Comparison of ENCODE assay signal across 35 cellular contexts in the genomic region with DNA sequence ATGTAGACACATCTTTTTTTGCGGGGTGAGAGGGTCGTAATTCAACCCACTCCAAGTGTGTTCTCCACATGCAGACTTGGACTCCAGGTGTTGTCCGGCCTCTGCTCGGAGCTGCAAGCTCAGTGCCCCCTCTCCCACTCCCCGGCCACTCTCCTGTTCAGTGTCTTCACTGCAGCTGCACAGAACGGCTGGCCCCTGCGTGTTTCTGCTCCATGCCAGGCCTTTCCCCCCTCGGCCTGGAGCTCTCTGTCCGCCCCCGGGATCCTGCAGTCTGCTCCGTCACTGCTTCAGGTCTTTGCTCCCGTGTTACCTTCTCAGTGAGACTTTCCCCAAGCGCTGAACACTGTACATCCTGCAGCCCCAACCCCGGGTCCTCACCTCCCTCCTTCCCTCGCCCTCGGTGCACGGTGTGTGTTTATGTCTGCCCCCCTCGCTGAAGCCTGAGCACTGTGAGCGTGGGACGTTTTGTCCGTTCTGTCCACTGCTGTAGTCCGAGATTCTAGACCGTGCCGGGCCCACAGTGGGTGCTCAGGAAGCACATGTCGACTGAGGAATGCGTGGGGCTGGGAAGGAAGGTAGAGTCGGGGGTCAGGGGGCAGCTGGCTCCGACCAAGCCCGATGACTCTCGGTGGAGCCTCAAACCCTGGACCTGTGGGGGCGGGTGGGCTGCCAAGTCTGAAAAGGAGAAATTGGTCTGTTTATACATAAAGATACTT. TPM values are rescaled to one million over a fixed set of nuclear protein-coding genes. Genes with fewer than 3 reads are reported as not detected.
"Had no signal": no experiment of that assay in that cellular context is flagged by ENCODE, and none has a peak within 500 bp of the region (broad histone marks: within the 10 kb centered on the region; RNA-seq: fewer than 3 reads in every experiment).

No MANE protein-coding gene starts in this region.

- H3K27me3 ChIP-seq: adrenal gland, body of pancreas, brain microvascular endothelial cell, breast epithelium had no signal

- H3K4me3 Mint-ChIP-seq: activated B cell treated with CpG ODN at 0.5 μM for 24 hours; activated CD4-positive, alpha-beta memory T cell treated with anti-CD3 and anti-CD28 coated beads for 36 hours; activated CD4-positive, alpha-beta T cell treated with anti-CD3 and anti-CD28 coated beads, Interleukin-2, amount 10 ng/mL, durations not matched to agents 24 days and 14 days; activated CD8-positive, alpha-beta T cell treated with anti-CD3 and anti-CD28 coated beads for 36 hours; activated naive CD4-positive, alpha-beta T cell treated with anti-CD3 and anti-CD28 coated beads for 36 hours; activated naive CD8-positive, alpha-beta T cell treated with anti-CD3 and anti-CD28 coated beads for 36 hours; activated T-cell treated with anti-CD3 and anti-CD28 coated beads, Interleukin-2, amount 50 U/mL, for 4 hours; activated T-cell treated with anti-CD3 and anti-CD28 coated beads, Interleukin-2, amount 50 U/mL, for 72 hours; activated T-helper 1 cell treated with anti-CD3 and anti-CD28 coated beads, Interleukin-12 subunit alpha, Interleukin-12 subunit beta, Interleukin-2, Interleukin-4 antibody, amounts not matched to agents 30 ng/mL and 10 ng/mL and 1 ng/mL, durations not matched to agents 14 hours and 24 hours and 36 hours; activated T-helper 17 cell treated with anti-CD3 and anti-CD28 coated beads, Interleukin-2, amount 50 U/mL, for 72 hours; T-helper 1 cell treated with Interleukin-12 subunit alpha and Interleukin-12 subunit beta and Interleukin-4 antibody, amounts not matched to agents 30 μg/mL and 1 μg/mL, for 36 hours; T-helper 2 cell treated with Interferon-gamma antibody and Interleukin-4, amounts not matched to agents 5 μg/mL and 100 μg/mL, for 36 hours had no signal

- H3K9me3 ChIP-seq: adrenal gland, body of pancreas, breast epithelium had no signal

- H3K4me1 ChIP-seq: adrenal gland, body of pancreas, breast epithelium had no signal

- H3K27ac Mint-ChIP-seq: activated B cell treated with CpG ODN at 0.5 μM for 24 hours; activated CD4-positive, alpha-beta memory T cell treated with anti-CD3 and anti-CD28 coated beads for 36 hours; activated CD4-positive, alpha-beta T cell treated with anti-CD3 and anti-CD28 coated beads, Interleukin-2, amount 10 ng/mL, durations not matched to agents 24 days and 14 days; activated CD8-positive, alpha-beta T cell treated with anti-CD3 and anti-CD28 coated beads for 36 hours; activated naive CD4-positive, alpha-beta T cell treated with anti-CD3 and anti-CD28 coated beads for 36 hours; activated naive CD8-positive, alpha-beta T cell treated with anti-CD3 and anti-CD28 coated beads for 36 hours; activated T-cell treated with anti-CD3 and anti-CD28 coated beads, Interleukin-2, amount 50 U/mL, for 72 hours; activated T-helper 1 cell treated with anti-CD3 and anti-CD28 coated beads, Interleukin-12 subunit alpha, Interleukin-12 subunit beta, Interleukin-2, Interleukin-4 antibody, amounts not matched to agents 30 ng/mL and 10 ng/mL and 1 ng/mL, durations not matched to agents 14 hours and 24 hours and 36 hours; activated T-helper 17 cell treated with anti-CD3 and anti-CD28 coated beads, Interleukin-2, amount 50 U/mL, for 72 hours; T-helper 1 cell treated with Interleukin-12 subunit alpha and Interleukin-12 subunit beta and Interleukin-4 antibody, amounts not matched to agents 30 μg/mL and 1 μg/mL, for 36 hours; T-helper 2 cell treated with Interferon-gamma antibody and Interleukin-4, amounts not matched to agents 5 μg/mL and 100 μg/mL, for 36 hours had no signal

- H3K27me3 Mint-ChIP-seq: activated CD4-positive, alpha-beta T cell treated with anti-CD3 and anti-CD28 coated beads, Interleukin-2, amount 10 ng/mL, durations not matched to agents 24 days and 14 days; activated CD8-positive, alpha-beta T cell treated with anti-CD3 and anti-CD28 coated beads for 36 hours had no signal

- H3K9me3 Mint-ChIP-seq: activated B cell treated with CpG ODN at 0.5 μM for 24 hours; activated CD4-positive, alpha-beta memory T cell treated with anti-CD3 and anti-CD28 coated beads for 36 hours; activated CD4-positive, alpha-beta T cell treated with anti-CD3 and anti-CD28 coated beads, Interleukin-2, amount 10 ng/mL, durations not matched to agents 24 days and 14 days; activated CD8-positive, alpha-beta T cell treated with anti-CD3 and anti-CD28 coated beads for 36 hours; activated naive CD4-positive, alpha-beta T cell treated with anti-CD3 and anti-CD28 coated beads for 36 hours; activated naive CD4-positive, alpha-beta T cell treated with anti-CD3 and anti-CD28 coated beads, Interleukin-2, amount 50 U/mL, for 72 hours; activated naive CD8-positive, alpha-beta T cell treated with anti-CD3 and anti-CD28 coated beads for 36 hours; activated T-cell treated with anti-CD3 and anti-CD28 coated beads, Interleukin-2, amount 50 U/mL, for 4 hours; activated T-cell treated with anti-CD3 and anti-CD28 coated beads, Interleukin-2, amount 50 U/mL, for 72 hours; activated T-helper 1 cell treated with anti-CD3 and anti-CD28 coated beads, Interleukin-12 subunit alpha, Interleukin-12 subunit beta, Interleukin-2, Interleukin-4 antibody, amounts not matched to agents 30 ng/mL and 10 ng/mL and 1 ng/mL, durations not matched to agents 14 hours and 24 hours and 36 hours; activated T-helper 17 cell treated with anti-CD3 and anti-CD28 coated beads, Interleukin-2, amount 50 U/mL, for 72 hours; T-helper 1 cell treated with Interleukin-12 subunit alpha and Interleukin-12 subunit beta and Interleukin-4 antibody, amounts not matched to agents 30 μg/mL and 1 μg/mL, for 36 hours; T-helper 2 cell treated with Interferon-gamma antibody and Interleukin-4, amounts not matched to agents 5 μg/mL and 100 μg/mL, for 36 hours had no signal

- H3K36me3 ChIP-seq: adrenal gland, brain microvascular endothelial cell, breast epithelium had no signal

- ATAC-seq: activated CD8-positive, alpha-beta T cell treated with anti-CD3 and anti-CD28 coated beads for 36 hours; activated naive CD4-positive, alpha-beta T cell treated with anti-CD3 and anti-CD28 coated beads, Interleukin-2, amount 50 U/mL, for 72 hours; activated T-cell treated with anti-CD3 and anti-CD28 coated beads, Interleukin-2, amount 50 U/mL, for 4 hours; activated T-cell treated with anti-CD3 and anti-CD28 coated beads, Interleukin-2, amount 50 U/mL, for 72 hours; activated T-helper 17 cell treated with anti-CD3 and anti-CD28 coated beads, Interleukin-2, amount 50 U/mL, for 72 hours; body of pancreas had no signal

- H3K27ac ChIP-seq: adrenal gland, body of pancreas, brain microvascular endothelial cell, breast epithelium, VCaP had no signal

- H3K4me1 Mint-ChIP-seq: activated B cell treated with CpG ODN at 0.5 μM for 24 hours; activated CD4-positive, alpha-beta T cell treated with anti-CD3 and anti-CD28 coated beads, Interleukin-2, amount 10 ng/mL, durations not matched to agents 24 days and 14 days; activated naive CD8-positive, alpha-beta T cell treated with anti-CD3 and anti-CD28 coated beads for 36 hours; activated T-helper 17 cell treated with anti-CD3 and anti-CD28 coated beads, Interleukin-2, amount 50 U/mL, for 72 hours had no signal

- DNase-seq: activated B cell treated with CpG ODN at 0.5 μM for 24 hours; activated CD4-positive, alpha-beta memory T cell treated with anti-CD3 and anti-CD28 coated beads for 36 hours; activated CD4-positive, alpha-beta T cell treated with anti-CD3 and anti-CD28 coated beads for 4 hours; activated CD4-positive, alpha-beta T cell treated with anti-CD3 and anti-CD28 coated beads, Interleukin-2, amount 10 ng/mL, durations not matched to agents 24 days and 14 days; activated CD4-positive, alpha-beta T cell treated with anti-CD3 and anti-CD28 coated beads, Interleukin-2, amount 50 U/mL, for 1 hour; activated CD4-positive, alpha-beta T cell treated with anti-CD3 and anti-CD28 coated beads, Interleukin-2, amount 50 U/mL, for 4 hours; activated CD4-positive, CD25-positive, alpha-beta regulatory T cell treated with anti-CD3 and anti-CD28 coated beads, Interleukin-2, amount 50 U/mL, for 72 hours; activated CD8-positive, alpha-beta memory T cell treated with anti-CD3 and anti-CD28 coated beads, Interleukin-2, amount 50 U/mL, for 4 hours; activated CD8-positive, alpha-beta T cell treated with anti-CD3 and anti-CD28 coated beads for 36 hours; activated effector memory CD4-positive, alpha-beta T cell treated with anti-CD3 and anti-CD28 coated beads, Interleukin-2, amount 50 U/mL, for 16 hours; activated gamma-delta T cell treated with Interleukin-2 at 50 U/mL for 16 hours; activated naive CD4-positive, alpha-beta T cell; activated naive CD4-positive, alpha-beta T cell treated with anti-CD3 and anti-CD28 coated beads for 36 hours; activated naive CD4-positive, alpha-beta T cell treated with anti-CD3 and anti-CD28 coated beads, Interleukin-2, amount 50 U/mL, for 16 hours; activated naive CD8-positive, alpha-beta T cell treated with anti-CD3 and anti-CD28 coated beads for 36 hours; activated T-cell treated with anti-CD3 and anti-CD28 coated beads for 4 hours; activated T-cell treated with anti-CD3 and anti-CD28 coated beads, Interleukin-2, amount 50 U/mL, for 1 hour; activated T-cell treated with anti-CD3 and anti-CD28 coated beads, Interleukin-2, amount 50 U/mL, for 4 hours; activated T-cell treated with anti-CD3 and anti-CD28 coated beads, Interleukin-2, amount 50 U/mL, for 72 hours; adrenal gland; amniotic stem cell; aorta; body of pancreas; brain microvascular endothelial cell; central memory CD4-positive, alpha-beta T cell; T-helper 1 cell; T-helper 2 cell; T-helper 9 cell had no signal

- H3K4me3 ChIP-seq: adrenal gland, body of pancreas, breast epithelium had no signal

- H3K36me3 Mint-ChIP-seq: activated CD4-positive, alpha-beta memory T cell treated with anti-CD3 and anti-CD28 coated beads for 36 hours; activated naive CD4-positive, alpha-beta T cell treated with anti-CD3 and anti-CD28 coated beads, Interleukin-2, amount 50 U/mL, for 72 hours; activated naive CD8-positive, alpha-beta T cell treated with anti-CD3 and anti-CD28 coated beads for 36 hours had no signal

RNA-seq across cellular contexts. Expression of a gene that starts 26.4 kb away (rescaled TPM):
- total RNA-seq: activated CD8-positive, alpha-beta T cell treated with anti-CD3 and anti-CD28 coated beads for 36 hours had no signal
